ENCODE assay signal across 37 cellular contexts in the genomic region with DNA sequence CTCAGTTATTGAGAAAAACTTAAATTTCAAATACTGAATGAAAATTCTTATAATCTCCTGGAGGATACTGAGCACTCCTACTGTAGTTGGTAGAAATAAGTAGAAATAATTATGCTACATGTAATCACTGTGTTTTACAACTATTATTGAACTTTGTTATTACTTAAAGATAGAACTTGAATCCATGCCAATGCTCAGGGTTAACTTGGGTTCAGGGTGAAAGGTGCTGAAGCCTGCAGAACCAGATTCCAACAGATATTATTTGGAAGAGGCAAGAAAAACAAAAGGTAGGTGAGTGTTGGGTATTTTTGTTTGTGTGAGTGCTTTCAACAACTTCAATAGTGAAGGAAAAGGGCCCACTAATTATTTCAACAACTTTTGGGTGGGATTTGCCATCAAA. TPM values are rescaled to one million over a fixed set of nuclear protein-coding genes. Genes with fewer than 3 reads are reported as not detected.
"Had no signal": no experiment of that assay in that cellular context is flagged by ENCODE, and none has a peak within 500 bp of the region (broad histone marks: within the 10 kb centered on the region; RNA-seq: fewer than 3 reads in every experiment).

No MANE protein-coding gene starts in this region.

- H3K27ac ChIP-seq: heart right ventricle, hepatocyte, neural progenitor cell, neutrophil, parathyroid adenoma, right atrium auricular region, stomach, suprapubic skin, thoracic aorta, tibial artery, upper lobe of right lung had no signal

- ATAC-seq: heart right ventricle; natural killer cell; stimulated activated naive B cell treated with anti-CD40 and anti-IgM and Interleukin-4, amounts not matched to agents 10 μg/mL and 1 μg/mL and 100 μg/mL, for 72 hours; stimulated activated naive CD8-positive, alpha-beta T cell treated with anti-CD3 and anti-CD28 coated beads, Interleukin-15, Interleukin-2, amounts not matched to agents 100 U/mL and 50 U/mL, for 24 hours; upper lobe of right lung had no signal

- H3K27me3 ChIP-seq: heart right ventricle, hepatocyte, neural progenitor cell, neutrophil, right atrium auricular region, right lobe of liver, stomach, suprapubic skin, tibial artery, upper lobe of right lung had no signal

- H3K4me3 ChIP-seq: heart right ventricle, hepatocyte, lung, neural progenitor cell, right atrium auricular region, right lobe of liver, stomach, suprapubic skin, thoracic aorta, tibial artery, upper lobe of right lung had no signal

- H3K9ac ChIP-seq: neural progenitor cell, parathyroid adenoma had no signal

- H3K4me1 ChIP-seq: neural progenitor cell, right atrium auricular region, upper lobe of right lung had no signal

- H3K79me2 ChIP-seq: parathyroid adenoma had no signal

- FAIRE-seq: urothelium cell line had no signal

- H3K9me3 ChIP-seq: heart right ventricle, neutrophil, right atrium auricular region, right lobe of liver, stomach, suprapubic skin, thoracic aorta, tibial artery, upper lobe of right lung had no signal

- H3K4me2 ChIP-seq: hepatocyte, neural progenitor cell had no signal

- H2AFZ ChIP-seq: hepatocyte, neural progenitor cell, parathyroid adenoma had no signal

- DNase-seq: heart right ventricle; islet precursor cell; mesendoderm; naive B cell; natural killer cell; nephron progenitor cell; occipital lobe; right lobe of liver; stimulated activated CD4-positive, alpha-beta T cell treated with anti-CD3 and anti-CD28 coated beads, Interleukin-12 subunit alpha, Interleukin-12 subunit beta, amount 100 ng/mL, for 4 hours; stimulated activated CD4-positive, alpha-beta T cell treated with anti-CD3 and anti-CD28 coated beads, Interleukin-15, amount 100 ng/mL, for 24 hours; stimulated activated CD4-positive, alpha-beta T cell treated with anti-CD3 and anti-CD28 coated beads, Interleukin-2, amount 100 ng/mL, for 24 hours; stimulated activated CD4-positive, alpha-beta T cell treated with anti-CD3 and anti-CD28 coated beads, Interleukin-4, amount 100 ng/mL, for 1 hour; stimulated activated naive B cell treated with anti-CD40 and anti-IgM and Interleukin-4, amounts not matched to agents 10 μg/mL and 1 μg/mL and 100 μg/mL, for 72 hours; stimulated activated naive CD8-positive, alpha-beta T cell treated with anti-CD3 and anti-CD28 coated beads, Interleukin-15, Interleukin-2, amounts not matched to agents 100 U/mL and 50 U/mL, for 24 hours; stomach; tibial artery; upper lobe of right lung had no signal

RNA-seq across cellular contexts. Expression of gene C2orf80, which starts 54.6 kb away (rescaled TPM):
- total RNA-seq: heart right ventricle, hepatocyte, kidney epithelial cell, left lobe of liver, lower leg skin, mesothelial cell of epicardium, mononuclear cell, natural killer cell, osteocyte, posterior vena cava, pulmonary artery endothelial cell, renal cortical epithelial cell, right atrium auricular region, right lobe of liver, skeletal muscle tissue, stomach, subcutaneous adipose tissue, suprapubic skin, thoracic aorta, upper lobe of right lung had no signal
- polyA plus RNA-seq: heart right ventricle, hepatocyte, stomach had no signal
